In genomic region chr13:111049791-111050538, GRCh38 we compare ENCODE assay signal across 8 cellular contexts.
DNase-seq lines count a peak whose midpoint lies in the region; ATAC-seq, FAIRE-seq and TF ChIP-seq lines count a peak whose summit lies in the region.

No MANE protein-coding gene starts in this region.

- intact Hi-C loops in esophagus squamous epithelium (cut with DNase I), result loop anchor here (10.0 kb wide), 1 partner anchor 105 kb away; no protein-coding TSS in a partner anchor

- no peak for TF ChIP-seq POLR2A in esophagus squamous epithelium (IDR thresholded peaks at IDR 0.05)

- ATAC-seq in GM21786 (IDR thresholded peaks at IDR 0.05; ENCODE audit: unreplicated experiment), result no peak

- WGBS in esophagus squamous epithelium, 2 donors, result 38 to 72% methylated on average over 6 to 17 of the region's 19 CpGs

- H4K20me1 ChIP-seq in OCI-LY1 (ENCODE audit: insufficient read depth, low read length), result no peaks in the 10 kb centered on the region

- H3F3A ChIP-seq in OCI-LY1 (ENCODE audit: insufficient read depth, low read length), result no peaks in the 10 kb centered on the region

- FAIRE-seq in GM19239 (lab: Jason Lieb, UNC), result no peak

- no peaks in the 10 kb centered on the region for H3K4me1 ChIP-seq in OCI-LY1 (ENCODE audit: insufficient read depth, low read length, severe bottlenecking)
- peaks cover 0 to 14% (median 0%) of the 10 kb centered on the region in 3 donors for H3K4me1 ChIP-seq in esophagus squamous epithelium

- H3K9me3 ChIP-seq in OCI-LY1 (ENCODE audit: low read length), result no peaks in the 10 kb centered on the region
- H3K9me3 ChIP-seq in esophagus squamous epithelium, result no peaks in the 10 kb centered on the region

- POLR2A ChIA-PET in HEK293T (lab: Yijun Ruan, JAX), result no interaction called here

- no peaks in the 10 kb centered on the region for H3K79me2 ChIP-seq in OCI-LY1 (ENCODE audit: insufficient read depth, low read length)

- no peaks in the 10 kb centered on the region for H3K9me2 ChIP-seq in OCI-LY1 (ENCODE audit: low read depth, low read length)

- no peak overlapping the region for H3K4me2 ChIP-seq in OCI-LY1 (ENCODE audit: low read length)

- no peak overlapping the region for H2AFZ ChIP-seq in OCI-LY1 (ENCODE audit: low read length)

- peak; percentile 42 for TF ChIP-seq CTCF in GM12864 (IDR thresholded peaks at IDR 0.05; ENCODE audit: low read depth, low read length, missing control alignments)
- TF ChIP-seq CTCF in OCI-LY1 (IDR thresholded peaks at IDR 0.05; ENCODE audit: low read length), result peak; percentile 45; the same call in 1 of the 2 replicates
- peak in 5 of 6 experiments; percentile 30 to 50 (median 42) for TF ChIP-seq CTCF in esophagus squamous epithelium (IDR thresholded peaks at IDR 0.05)

- CTCF ChIA-PET in HEK293T (lab: Yijun Ruan, JAX), result interaction anchor here (1.4 kb wide), 1 partner anchor 105 kb away, joined by 3 read pairs; no protein-coding TSS in a partner anchor

- no peak overlapping the region for H3K4me3 ChIP-seq in GM12864 (ENCODE audit: low read depth, low read length)
- no peak overlapping the region for H3K4me3 ChIP-seq in OCI-LY1 (ENCODE audit: low read depth, low read length, poor library complexity, severe bottlenecking)
- no peak overlapping the region for H3K4me3 ChIP-seq in esophagus squamous epithelium

- no peak overlapping the region for H3K27ac ChIP-seq in OCI-LY1 (ENCODE audit: low read depth, low read length, poor library complexity, severe bottlenecking)
- H3K27ac ChIP-seq in esophagus squamous epithelium, result no peak overlapping the region

- H3K9ac ChIP-seq in OCI-LY1 (ENCODE audit: low read length), result no peak overlapping the region

- peaks cover 8% of the 10 kb centered on the region; the same call in 1 of the 2 replicates for H3K27me3 ChIP-seq in OCI-LY1 (ENCODE audit: insufficient read depth, low read length)
- no peaks in the 10 kb centered on the region for H3K27me3 ChIP-seq in esophagus squamous epithelium

- H3K36me3 ChIP-seq in OCI-LY1 (ENCODE audit: insufficient read depth, low read length), result no peaks in the 10 kb centered on the region
- H3K36me3 ChIP-seq in esophagus squamous epithelium, result no peaks in the 10 kb centered on the region

- no peak for DNase-seq in GM12864 (ENCODE audit: low read depth)
- DNase-seq in esophagus squamous epithelium (lab: John Stamatoyannopoulos, UW), result no peak
- peak; percentile 46 for DNase-seq in pons (ENCODE audit: low spot score)
- DNase-seq in MV-4-11 (lab: John Stamatoyannopoulos, UW), result no peak
- no peak for DNase-seq in HEK293T (ENCODE audit: extremely low spot score)
- no peak for DNase-seq in GM19239 (ENCODE audit: insufficient read length, low spot score)

TF ChIP-seq in HEK293T, 16 proteins besides CTCF, POLR2A, EP300 and RAD21:
- TF ChIP-seq PKNOX1 (IDR thresholded peaks at IDR 0.05) (no peak), FOXK2 (IDR thresholded peaks at IDR 0.05) (no peak), FOXA1 (IDR thresholded peaks at IDR 0.05) (no peak), TARDBP (IDR thresholded peaks at IDR 0.05) (no peak), HDGF (IDR thresholded peaks at IDR 0.05; ENCODE audit: borderline replicate concordance) (no peak), LEF1 (IDR thresholded peaks at IDR 0.05; ENCODE audit: borderline replicate concordance) (no peak), NFRKB (IDR thresholded peaks at IDR 0.05) (no peak), SP1 (IDR thresholded peaks at IDR 0.05) (no peak), CTBP1 (IDR thresholded peaks at IDR 0.05; ENCODE audit: borderline replicate concordance) (no peak), FOXM1 (IDR thresholded peaks at IDR 0.05; ENCODE audit: borderline replicate concordance) (no peak), SUZ12 (IDR thresholded peaks at IDR 0.05) (no peak), ARNT (IDR thresholded peaks at IDR 0.05) (no peak), ELF4 (IDR thresholded peaks at IDR 0.05) (no peak), BHLHE40 (IDR thresholded peaks at IDR 0.05; ENCODE audit: borderline replicate concordance) (no peak), ZNF384 (IDR thresholded peaks at IDR 0.05) (no peak)
TF ChIP-seq in HEK293T: peak in this region for 0.
